15 cellular contexts compared by ENCODE assay signal in genomic region chr17:74190807-74191206, GRCh38. TPM values are rescaled to one million over a fixed set of nuclear protein-coding genes. Genes with fewer than 3 reads are reported as not detected.
DNase-seq lines count a peak whose midpoint lies in the region; FAIRE-seq and TF ChIP-seq lines count a peak whose summit lies in the region.
"Had no signal": no experiment of that assay in that cellular context is flagged by ENCODE, and none has a peak within 500 bp of the region (broad histone marks: within the 10 kb centered on the region; RNA-seq: fewer than 3 reads in every experiment).

No MANE protein-coding gene starts in this region.

- no peak overlapping the region for H2BK15ac ChIP-seq in mesendoderm (replicated peaks; ENCODE audit: low read depth)

- no peaks in the 10 kb centered on the region for H3K79me1 ChIP-seq in mesendoderm (ENCODE audit: low read length)

- TF ChIP-seq CTCF in fibroblast of lung (conservative IDR thresholded peaks at IDR 0.05 in 1 of 2, IDR thresholded peaks at IDR 0.05 in 1 of 2; ENCODE audit: low read depth in 1 of 2, low read length in 2 of 2) = no peak

- no peak overlapping the region for H3K23ac ChIP-seq in mesendoderm (ENCODE audit: low read length)

- H3K4me3 ChIP-seq in GM23248 (no peak overlapping the region), fibroblast of lung (replicated peaks in 1 of 4; ENCODE audit: control extremely low read depth in 1 of 4, insufficient read depth in 1 of 4, low read depth in 3 of 4, low read length in 4 of 4) (no peak overlapping the region), mesendoderm (ENCODE audit: low read length) (no peak overlapping the region)
- H3K4me3 ChIP-seq: dorsolateral prefrontal cortex, vagina had no signal

- H3K27me3 ChIP-seq in GM23248 (replicated peaks; ENCODE audit: insufficient read depth) (peaks cover 20% of the 10 kb centered on the region; the same call in 1 of the 2 replicates), fibroblast of lung (ENCODE audit: control insufficient read depth, insufficient read depth, low read length) (no peaks in the 10 kb centered on the region), mesendoderm (ENCODE audit: insufficient read depth, low read length, poor library complexity) (no peaks in the 10 kb centered on the region)
- H3K27me3 ChIP-seq: vagina had no signal

- no peaks in the 10 kb centered on the region for H3K79me2 ChIP-seq in GM23248 (ENCODE audit: insufficient read depth)
- H3K79me2 ChIP-seq in fibroblast of lung (ENCODE audit: control insufficient read depth, insufficient read depth, low read length) = no peaks in the 10 kb centered on the region
- H3K79me2 ChIP-seq in mesendoderm (ENCODE audit: control insufficient read depth, insufficient read depth, low read length) = no peaks in the 10 kb centered on the region

- H3K4me2 ChIP-seq in GM23248 (ENCODE audit: unreplicated experiment) (no peak overlapping the region), fibroblast of lung (ENCODE audit: extremely low read depth, insufficient read depth, low read length) (no peak overlapping the region), mesendoderm (ENCODE audit: low read length) (no peak overlapping the region)
- H3K4me2 ChIP-seq: KMS-11 had no signal

- no peaks in the 10 kb centered on the region for H4K20me1 ChIP-seq in GM23248 (ENCODE audit: insufficient read depth)
- no peaks in the 10 kb centered on the region for H4K20me1 ChIP-seq in fibroblast of lung (ENCODE audit: control insufficient read depth, extremely low read depth, insufficient read depth, low read length)

- H3K36me3 ChIP-seq in GM23248 (ENCODE audit: low read depth) = no peaks in the 10 kb centered on the region
- no peaks in the 10 kb centered on the region for H3K36me3 ChIP-seq in fibroblast of lung (ENCODE audit: control insufficient read depth, insufficient read depth, low read length)
- no peaks in the 10 kb centered on the region for H3K36me3 ChIP-seq in mesendoderm (ENCODE audit: control insufficient read depth, insufficient read depth, low read length)
- H3K36me3 ChIP-seq: vagina had no signal

- H3K4me1 ChIP-seq in GM23248 (ENCODE audit: insufficient read depth) = no peaks in the 10 kb centered on the region
- H3K4me1 ChIP-seq in fibroblast of lung (ENCODE audit: control insufficient read depth, extremely low read depth, insufficient read depth, low read length) = no peaks in the 10 kb centered on the region
- no peaks in the 10 kb centered on the region for H3K4me1 ChIP-seq in mesendoderm (ENCODE audit: control insufficient read depth, low read depth, low read length)

- H4K5ac ChIP-seq in mesendoderm (ENCODE audit: low read length) = no peak overlapping the region

- no peak overlapping the region for H2AFZ ChIP-seq in GM23248
- H2AFZ ChIP-seq in fibroblast of lung (ENCODE audit: low read length) = no peak overlapping the region

- in situ Hi-C loops in GM23248 (cut with MboI) = no loop called here

- no peak for FAIRE-seq in RCC 7860 (lab: Jason Lieb, UNC)

- H3F3A ChIP-seq in GM23248 (ENCODE audit: insufficient read depth) = no peaks in the 10 kb centered on the region

- H3K27ac ChIP-seq in GM23248 (no peak overlapping the region), fibroblast of lung (ENCODE audit: insufficient read depth, low read length) (no peak overlapping the region), mesendoderm (ENCODE audit: low read depth, low read length) (no peak overlapping the region)
- H3K27ac ChIP-seq: C4-2B, dorsolateral prefrontal cortex, KMS-11, vagina had no signal

- no peak overlapping the region for H3K4ac ChIP-seq in mesendoderm (ENCODE audit: low read depth, low read length)

- no peak overlapping the region for H2BK5ac ChIP-seq in mesendoderm (ENCODE audit: low read length)

- H3K9ac ChIP-seq in GM23248 (no peak overlapping the region), fibroblast of lung (ENCODE audit: insufficient read depth, low read length) (no peak overlapping the region), mesendoderm (ENCODE audit: low read length) (no peak overlapping the region)
- H3K9ac ChIP-seq: KMS-11 had no signal

- 25 to 27% methylated on average over 5 of the region's 5 CpGs for WGBS in GM23248 (ENCODE audit: low coverage in 1 of 2, low lambda C conversion rate in 2 of 2, missing lambda C conversion rate in 2 of 2), 2 experiments
- no CpG with 5 or more reads among the region's 5 CpGs for WGBS in mesendoderm (ENCODE audit: extremely low coverage, insufficient coverage, low lambda C conversion rate)

- H3K9me3 ChIP-seq in GM23248 (ENCODE audit: low read depth) (no peaks in the 10 kb centered on the region), fibroblast of lung (ENCODE audit: control insufficient read depth, insufficient read depth, low read depth, low read length) (no peaks in the 10 kb centered on the region)
- H3K9me3 ChIP-seq: vagina had no signal

- H3K56ac ChIP-seq in mesendoderm (ENCODE audit: low read length) = no peak overlapping the region

- no peaks in the 10 kb centered on the region for H3K9me2 ChIP-seq in GM23248 (ENCODE audit: insufficient read depth)

- H2AK5ac ChIP-seq in mesendoderm (ENCODE audit: low read length) = no peak overlapping the region

- no peak overlapping the region for H4K8ac ChIP-seq in mesendoderm (ENCODE audit: low read depth, low read length)

- peak; percentile 56 for DNase-seq in GM23248
- DNase-seq in fibroblast of lung (ENCODE audit: low read depth in 2 of 2) = peak; percentile 19 to 40
- peak; percentile 47 for DNase-seq in mesendoderm
- no peak for DNase-seq in RPMI8226
- DNase-seq in stimulated activated CD4-positive, alpha-beta T cell treated with anti-CD3 and anti-CD28 coated beads, Interleukin-4, amount 100 ng/mL, for 24 hours = no peak
- DNase-seq in RCC 7860 (ENCODE audit: low spot score) = no peak
- DNase-seq in COLO668 (lab: John Stamatoyannopoulos, UW; ENCODE audit: unreplicated experiment) = no peak
- DNase-seq: activated CD8-positive, alpha-beta memory T cell treated with anti-CD3 and anti-CD28 coated beads for 24 hours; activated gamma-delta T cell; stimulated activated naive CD4-positive, alpha-beta T cell treated with Interleukin-2 at 50 U/mL for 16 hours had no signal

- no peak overlapping the region for H2BK120ac ChIP-seq in mesendoderm (ENCODE audit: low read depth, low read length)

- no peak overlapping the region for H3K18ac ChIP-seq in mesendoderm (ENCODE audit: low read length)

TF ChIP-seq in PFSK-1, 5 proteins besides CTCF, POLR2A, EP300 and RAD21:
- no peak for TF ChIP-seq FOXP2 (optimal IDR thresholded peaks at IDR 0.05; ENCODE audit: borderline replicate concordance, extremely low read depth, extremely low read length, insufficient read depth)
- peak; percentile 95 to 97 for TF ChIP-seq REST (IDR thresholded peaks at IDR 0.05; ENCODE audit: insufficient read depth in 1 of 2, low read depth in 2 of 2, low read length in 2 of 2)
- no peak for TF ChIP-seq POLR2AphosphoS5 (IDR thresholded peaks at IDR 0.05; ENCODE audit: low read depth, low read length)

RNA-seq across cellular contexts. Expression of gene RPL38, which starts 12.7 kb away (rescaled TPM):
- 87.6 and 176 TPM in 2 replicates for total RNA-seq in GM23248 (2014; rRNA removed; shearing (Covaris generic))
- polyA plus RNA-seq in GM23248 (2016; fragmentation: Nextera tagmentation; extraction: Ambion mirVana) (986 and 999 TPM in 2 replicates), fibroblast of lung (1,185 and 1,255 TPM in 2 replicates)
- polyA plus RNA-seq in PFSK-1 (2012; ENCODE audit: insufficient read length, low read depth) = 3,209 TPM
- 3,018 and 3,857 TPM in 2 replicates for total RNA-seq in fibroblast of lung
- 3,263 and 3,420 TPM in 2 replicates for polyA plus RNA-seq in fibroblast of lung (2012)
- 75.5 and 104 TPM in 2 replicates for polyA minus RNA-seq in fibroblast of lung (ENCODE audit: low replicate concordance)
- 4,842 TPM for polyA plus RNA-seq in mesendoderm (2013, experiment 1 of 2)
- 4,757 TPM for polyA plus RNA-seq in mesendoderm (2013, experiment 2 of 2)

RNA-seq across cellular contexts. Expression of gene TTYH2, which starts 22.6 kb away (rescaled TPM):
- total RNA-seq in GM23248 (2014; rRNA removed; shearing (Covaris generic)) = 2.4 TPM in 1 of 2 replicates, not detected in the other
- polyA plus RNA-seq in GM23248 (2016; fragmentation: Nextera tagmentation; extraction: Ambion mirVana) (0.19 and 0.38 TPM in 2 replicates), fibroblast of lung (0.75 and 1.2 TPM in 2 replicates)
- 21.0 TPM for polyA plus RNA-seq in PFSK-1 (2012; ENCODE audit: insufficient read length, low read depth)
- total RNA-seq in fibroblast of lung = 0.77 and 0.99 TPM in 2 replicates
- polyA plus RNA-seq in fibroblast of lung (2012) = 1.0 and 1.1 TPM in 2 replicates
- 3.9 and 10.2 TPM in 2 replicates for polyA minus RNA-seq in fibroblast of lung (ENCODE audit: low replicate concordance)
- 1.2 TPM for polyA plus RNA-seq in mesendoderm (2013, experiment 1 of 2)
- polyA plus RNA-seq in mesendoderm (2013, experiment 2 of 2) = 1.1 TPM

Comparison
In these comparisons a context has a peak if more than half of its experiments do, and no peak if none do; other contexts are left out.
1. DNase-seq: peak in GM23248 (single experiment), fibroblast of lung (2 of 2) and mesendoderm (single experiment); none in RPMI8226 (single experiment), stimulated activated CD4-positive, alpha-beta T cell treated with anti-CD3 and anti-CD28 coated beads, Interleukin-4, amount 100 ng/mL, for 24 hours (single experiment), RCC 7860 (single experiment) and COLO668 (single experiment).
2. RNA of gene RPL38, which starts 12.7 kb away (total RNA-seq): 3,018 to 3,857 TPM in fibroblast of lung; 87.6 to 176 TPM in GM23248; every median in the first group is over 10 times any median in the second.